ENCODE assay signal across 8 cellular contexts in the genomic region with DNA sequence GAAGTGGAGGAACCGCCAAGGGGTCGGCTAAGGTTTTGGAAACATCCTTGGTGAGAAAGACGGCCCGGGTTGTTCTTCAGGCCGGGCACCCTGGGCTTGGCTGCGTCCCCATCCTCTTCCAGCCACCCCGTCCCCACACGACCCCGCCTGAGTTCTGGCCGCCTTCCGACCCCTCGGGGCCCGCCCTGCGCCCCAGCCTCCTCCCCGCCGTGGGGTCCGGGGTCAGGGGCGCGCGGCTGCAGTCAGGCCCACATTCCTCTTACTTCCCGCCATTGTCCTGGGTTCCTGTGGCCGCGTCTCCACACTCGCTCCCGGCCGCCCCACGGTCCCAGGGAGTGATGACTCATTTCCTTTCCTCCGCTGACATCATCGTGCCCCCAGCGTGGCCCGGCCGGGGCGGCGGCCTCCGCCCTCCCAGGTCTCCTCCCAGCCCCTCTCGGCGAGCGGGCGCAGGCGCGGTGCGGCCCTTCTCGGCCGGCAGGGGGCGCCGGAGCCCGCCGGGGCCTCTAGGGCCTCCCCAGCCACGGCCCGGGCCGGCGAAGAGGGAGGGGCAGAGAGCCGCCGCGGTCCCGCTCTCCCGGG. TPM values are rescaled to one million over a fixed set of nuclear protein-coding genes. Genes with fewer than 3 reads are reported as not detected.
DNase-seq lines count a peak whose midpoint lies in the region; TF ChIP-seq lines count a peak whose summit lies in the region.

No MANE protein-coding gene starts in this region.

- CTCF ChIA-PET in RWPE1 (lab: Yijun Ruan, JAX) = interaction anchor here (0.6 to 2.0 kb wide), 13 partner anchors 9 to 248 kb away, joined by 3 to 11 read pairs (median 3); no protein-coding TSS in a partner anchor

- peak overlapping the region; percentile 81 for H3K4me3 Mint-ChIP-seq in neural progenitor cell

- H3K27ac Mint-ChIP-seq in neural progenitor cell = no peak overlapping the region

- peak; percentile 97 for DNase-seq in EL
- peak; percentile 98 for DNase-seq in GM23248
- DNase-seq in Karpas-422 = peak; percentile 94
- peak; percentile 96 for DNase-seq in RWPE1 (ENCODE audit: low spot score)
- peak; percentile 81 for DNase-seq in activated gamma-delta T cell (lab: John Stamatoyannopoulos, UW)
- DNase-seq in fibroblast of villous mesenchyme (ENCODE audit: low read depth) = peak; percentile 94
- DNase-seq in neural progenitor cell (ENCODE audit: low spot score) = peak; percentile 92

- H3K4me2 ChIP-seq in GM23248 (ENCODE audit: unreplicated experiment) = peak overlapping the region; percentile 89
- H3K4me2 ChIP-seq in Karpas-422 (ENCODE audit: low read depth, low read length, poor library complexity, severe bottlenecking) = peak overlapping the region; percentile 90
- peak overlapping the region; percentile 77 for H3K4me2 ChIP-seq in neural progenitor cell

- peak overlapping the region; percentile 93 for H2AFZ ChIP-seq in GM23248
- H2AFZ ChIP-seq in Karpas-422 (ENCODE audit: low read length) = peak overlapping the region; percentile 99
- peak overlapping the region; percentile 98 for H2AFZ ChIP-seq in neural progenitor cell (replicated peaks)

- 1 to 2% methylated on average over 33 to 46 of the region's 57 CpGs for WGBS in GM23248 (ENCODE audit: low coverage in 1 of 2, low lambda C conversion rate in 2 of 2, missing lambda C conversion rate in 2 of 2), 2 experiments

- no peaks in the 10 kb centered on the region for H3K9me3 Mint-ChIP-seq in neural progenitor cell

- H3K27ac ChIP-seq in GM23248 (peak overlapping the region; percentile 55), Karpas-422 (ENCODE audit: low read length) (no peak overlapping the region), RWPE1 (peak overlapping the region; percentile 85), neural progenitor cell (no peak overlapping the region), stomach smooth muscle (ENCODE audit: low read length) (peak overlapping the region; percentile 95)

- H3K9me3 ChIP-seq in GM23248 (ENCODE audit: low read depth) (no peaks in the 10 kb centered on the region), Karpas-422 (ENCODE audit: low read length) (no peaks in the 10 kb centered on the region), neural progenitor cell (ENCODE audit: low read depth) (no peaks in the 10 kb centered on the region), stomach smooth muscle (ENCODE audit: control insufficient read depth in 2 of 2, low read length in 2 of 2) (no peaks in the 10 kb centered on the region)

- in situ Hi-C loops in GM23248 (cut with MboI) = no loop called here

- H3F3A ChIP-seq in GM23248 (ENCODE audit: insufficient read depth) = peaks cover 22% of the 10 kb centered on the region
- H3F3A ChIP-seq in neural progenitor cell (ENCODE audit: low read depth) = peaks cover 28% of the 10 kb centered on the region

- H3K4me1 ChIP-seq in GM23248 (ENCODE audit: insufficient read depth) (0 out of 2 replicates have a peak, but pooled peaks cover 8% of the 10 kb centered on the region), Karpas-422 (ENCODE audit: low read length) (peaks cover 24% of the 10 kb centered on the region), neural progenitor cell (peaks cover 5% of the 10 kb centered on the region), stomach smooth muscle (ENCODE audit: control insufficient read depth, insufficient read depth, low read length) (peaks cover 22% of the 10 kb centered on the region)

- H4K20me1 ChIP-seq in GM23248 (ENCODE audit: insufficient read depth) = no peaks in the 10 kb centered on the region
- H4K20me1 ChIP-seq in Karpas-422 (ENCODE audit: insufficient read depth, low read depth, low read length) = no peaks in the 10 kb centered on the region; the same call in 1 of the 2 replicates
- H4K20me1 ChIP-seq in neural progenitor cell (ENCODE audit: low read depth) = no peaks in the 10 kb centered on the region

- peaks cover 12% of the 10 kb centered on the region for H3K4me1 Mint-ChIP-seq in neural progenitor cell

- no peaks in the 10 kb centered on the region for H3K9me2 ChIP-seq in GM23248 (ENCODE audit: insufficient read depth)
- no peaks in the 10 kb centered on the region for H3K9me2 ChIP-seq in Karpas-422 (replicated peaks; ENCODE audit: insufficient read depth, low read length)

- TF ChIP-seq CTCF in RWPE1 (conservative IDR thresholded peaks at IDR 0.05; ENCODE audit: low read depth) (peak; percentile 97), fibroblast of villous mesenchyme (IDR thresholded peaks at IDR 0.05; ENCODE audit: insufficient read depth, low read depth, low read length) (peak; percentile 65), neural progenitor cell (IDR thresholded peaks at IDR 0.05) (peak; percentile 95)

- H3K9ac ChIP-seq in GM23248 (peak overlapping the region; percentile 90), Karpas-422 (ENCODE audit: low read length) (peak overlapping the region; percentile 91), neural progenitor cell (peak overlapping the region; percentile 58), stomach smooth muscle (ENCODE audit: low read length in 2 of 2) (peak overlapping the region; percentile 87 to 89)

- no peaks in the 10 kb centered on the region for H3K79me2 ChIP-seq in GM23248 (ENCODE audit: insufficient read depth)
- H3K79me2 ChIP-seq in Karpas-422 (ENCODE audit: low read length) = no peaks in the 10 kb centered on the region
- peaks cover 13% of the 10 kb centered on the region for H3K79me2 ChIP-seq in neural progenitor cell (ENCODE audit: low read depth)

- H3K36me3 Mint-ChIP-seq in neural progenitor cell = peaks cover 8% of the 10 kb centered on the region

- no peaks in the 10 kb centered on the region for H3K27me3 ChIP-seq in GM23248 (replicated peaks; ENCODE audit: insufficient read depth)
- no peaks in the 10 kb centered on the region for H3K27me3 ChIP-seq in Karpas-422 (ENCODE audit: low read length)
- no peaks in the 10 kb centered on the region for H3K27me3 ChIP-seq in neural progenitor cell
- H3K27me3 ChIP-seq in stomach smooth muscle (ENCODE audit: control insufficient read depth in 1 of 2, insufficient read depth in 2 of 2, low read length in 2 of 2) = no peaks in the 10 kb centered on the region

- H3K4me3 ChIP-seq in GM23248 = peak overlapping the region; percentile 74
- H3K4me3 ChIP-seq in Karpas-422 (ENCODE audit: low read length) = peak overlapping the region; percentile 96
- H3K4me3 ChIP-seq in fibroblast of villous mesenchyme (ENCODE audit: low read depth, low read length) = peak overlapping the region; percentile 70
- H3K4me3 ChIP-seq in neural progenitor cell = peak overlapping the region; percentile 71
- peak overlapping the region; percentile 66 to 77 for H3K4me3 ChIP-seq in stomach smooth muscle (ENCODE audit: low read length in 2 of 2)

- H3K36me3 ChIP-seq in GM23248 (ENCODE audit: low read depth) = no peaks in the 10 kb centered on the region
- H3K36me3 ChIP-seq in Karpas-422 (ENCODE audit: insufficient read depth, low read length) = no peaks in the 10 kb centered on the region
- H3K36me3 ChIP-seq in neural progenitor cell = no peaks in the 10 kb centered on the region
- H3K36me3 ChIP-seq in stomach smooth muscle (ENCODE audit: control insufficient read depth in 2 of 2, insufficient read depth in 2 of 2, low read length in 2 of 2) = no peaks in the 10 kb centered on the region

- H3K27me3 Mint-ChIP-seq in neural progenitor cell (ENCODE audit: insufficient read depth, low read depth) = peaks cover 8% of the 10 kb centered on the region

- POLR2A ChIA-PET in RWPE1 (lab: Yijun Ruan, JAX; ENCODE audit: low non-redundant PET) = interaction anchor here (0.6 to 1.0 kb wide), 2 partner anchors 28 to 124 kb away, joined by 3 to 4 read pairs; no protein-coding TSS in a partner anchor

RNA-seq across cellular contexts. Expression of a gene that starts 59.6 kb away (rescaled TPM):
- 127 and 155 TPM in 2 replicates for total RNA-seq in GM23248 (2014; rRNA removed; shearing (Covaris generic))
- polyA plus RNA-seq in GM23248 (2016; fragmentation: Nextera tagmentation; extraction: Ambion mirVana) = 116 and 135 TPM in 2 replicates
- 106 and 128 TPM in 2 replicates for total RNA-seq in Karpas-422 (2014; rRNA removed; shearing (Covaris generic); ENCODE audit: low replicate concordance)
- total RNA-seq in fibroblast of villous mesenchyme (135 and 208 TPM in 2 replicates), neural progenitor cell (ENCODE audit: low replicate concordance) (396 and 521 TPM in 2 replicates)

Comparison
In these comparisons a context has a peak if more than half of its experiments do, and no peak if none do; other contexts are left out.
1. H3K27ac ChIP-seq: peak in GM23248 (single experiment), RWPE1 (single experiment) and stomach smooth muscle (single experiment); none in Karpas-422 (single experiment) and neural progenitor cell (single experiment).
2. Peak in every context shown above with its lines, with median percentiles within 50 percentile points of each other: DNase-seq, H2AFZ ChIP-seq, H3K4me2 ChIP-seq, H3K4me3 ChIP-seq, H3K9ac ChIP-seq and CTCF ChIP-seq.